ENCODE assay signal across 8 cellular contexts in genomic region chr10:6445671-6446278, GRCh38.
DNase-seq lines count a peak whose midpoint lies in the region; ATAC-seq and TF ChIP-seq lines count a peak whose summit lies in the region.

No MANE protein-coding gene starts in this region.

- no peaks in the 10 kb centered on the region for H3K9me2 ChIP-seq in HCT116 (ENCODE audit: insufficient read depth)

- H3K9ac ChIP-seq in HCT116 (ENCODE audit: low read length), result no peak overlapping the region

- DNase-seq in Ammon's horn (ENCODE audit: low spot score) (peak; percentile 83), HCT116 (ENCODE audit: low read depth, low spot score) (peak; percentile 18), T-helper 9 cell (peak; percentile 46), astrocyte of the spinal cord (ENCODE audit: low read depth, low spot score) (peak; percentile 21), immature natural killer cell (peak; percentile 35 to 52 (median 50)), DMS153 (lab: John Stamatoyannopoulos, UW) (no peak)
- peak; percentile 53 for DNase-seq in stimulated activated CD4-positive, alpha-beta T cell treated with anti-CD3 and anti-CD28 coated beads, Interleukin-1b, Interleukin-23, amount 100 ng/mL, for 48 hours

- H3K27ac ChIP-seq in HCT116 (ENCODE audit: low read depth, low read length), result no peak overlapping the region

- H4K20me1 ChIP-seq in HCT116 (ENCODE audit: insufficient read depth), result no peaks in the 10 kb centered on the region

- H3K79me2 ChIP-seq in HCT116 (ENCODE audit: insufficient read depth, low read length), result no peaks in the 10 kb centered on the region

- H3K27me3 Mint-ChIP-seq in immature natural killer cell (ENCODE audit: low read depth in 3 of 3), result peaks cover 0 to 11% (median 5%) of the 10 kb centered on the region in 3 donors

- TF ChIP-seq RAD21 in HCT116 (IDR thresholded peaks at IDR 0.05; ENCODE audit: low read depth), result peak; percentile 56

- in situ Hi-C loops in astrocyte of the spinal cord (cut with HindIII; ENCODE audit: low sequenced_read_pairs), result no loop called here

- no peaks in the 10 kb centered on the region for H3K9me3 ChIP-seq in HCT116 (ENCODE audit: control insufficient read depth in 1 of 2, insufficient read depth in 1 of 2, low read depth in 1 of 2, low read length in 2 of 2)

- peak overlapping the region; percentile 30 to 85 (median 78) for H3K27ac Mint-ChIP-seq in immature natural killer cell

- no peaks in the 10 kb centered on the region for H3K36me3 ChIP-seq in HCT116 (ENCODE audit: control insufficient read depth in 1 of 2, insufficient read depth in 2 of 2, low read length in 2 of 2)

- no peak overlapping the region for H2AFZ ChIP-seq in HCT116 (ENCODE audit: low read depth, low read length, poor library complexity, severe bottlenecking)

- intact Hi-C loops in HCT116 (cut with micrococcal nuclease), result loop anchor here (1.0 to 5.0 kb wide), 2 partner anchors 203 to 222 kb away; no protein-coding TSS in a partner anchor

- peaks cover 4% of the 10 kb centered on the region; the same call in 1 of the 2 replicates for H3K27me3 ChIP-seq in HCT116 (ENCODE audit: insufficient read depth, low read length)

- H3K36me3 Mint-ChIP-seq in immature natural killer cell, result peaks cover 14 to 19% (median 18%) of the 10 kb centered on the region in 3 donors

- no peaks in the 10 kb centered on the region for H3K9me3 Mint-ChIP-seq in immature natural killer cell

- H3K4me3 Mint-ChIP-seq in immature natural killer cell, result peak overlapping the region; percentile 16 to 72 (median 29)

- ATAC-seq in HCT116 (peak; percentile 78), GM18861 (IDR thresholded peaks at IDR 0.05; ENCODE audit: unreplicated experiment) (no peak)

- CTCF ChIA-PET in HCT116 (lab: Charles Lee), result interaction anchor here (0.9 kb wide), 1 partner anchor 222 kb away, joined by 7 read pairs; no protein-coding TSS in a partner anchor

- no peaks in the 10 kb centered on the region for H3K4me1 ChIP-seq in HCT116 (ENCODE audit: control insufficient read depth in 1 of 2, insufficient read depth in 2 of 2, low read length in 2 of 2)

- peaks cover 25 to 26% of the 10 kb centered on the region in 2 donors for H3K4me1 Mint-ChIP-seq in immature natural killer cell

- TF ChIP-seq POLR2A in HCT116 (IDR thresholded peaks at IDR 0.05; ENCODE audit: borderline replicate concordance, extremely low read depth, insufficient read depth, insufficient read length), result no peak

- BruUV-seq in HCT116 (replicated peaks; lab: Mats Ljungman, UMichigan), result no TSS peak

- RAD21 ChIA-PET in HCT116 (lab: Charles Lee; ENCODE audit: low non-redundant PET in 1 of 2, low total read pairs in 2 of 2, uncharacterized antibody in 2 of 2, unreplicated experiment in 2 of 2), result no interaction called here

- TF ChIP-seq CTCF in HCT116 (IDR thresholded peaks at IDR 0.05 in 2 of 3, conservative IDR thresholded peaks at IDR 0.05 in 1 of 3; ENCODE audit: borderline replicate concordance in 1 of 3, insufficient read depth in 1 of 3, low read depth in 2 of 3, low read length in 2 of 3) (peak; percentile 57 to 74 (median 72)), astrocyte of the spinal cord (IDR thresholded peaks at IDR 0.05; ENCODE audit: low read depth, low read length) (peak; percentile 67)

- 0 out of 2 replicates have a peak overlapping the region, but pooled peaks have one; percentile 28 for H3K4me2 ChIP-seq in HCT116 (ENCODE audit: low read length)

- POLR2A ChIA-PET in HCT116 (lab: Charles Lee), result no interaction called here

- H3K4me3 ChIP-seq in HCT116 (replicated peaks in 1 of 2; ENCODE audit: low read depth in 1 of 2, low read length in 2 of 2) (no peak overlapping the region), astrocyte of the spinal cord (ENCODE audit: low read depth, low read length) (no peak overlapping the region)

TF ChIP-seq in HCT116, 20 proteins besides CTCF, POLR2A, EP300 and RAD21:
- no peak for TF ChIP-seq ZFX (IDR thresholded peaks at IDR 0.05)
- no peak for TF ChIP-seq EZH2 (IDR thresholded peaks at IDR 0.05)
- no peak for TF ChIP-seq FOSL1 (IDR thresholded peaks at IDR 0.05; ENCODE audit: low read depth)
- TF ChIP-seq ZNF274 (IDR thresholded peaks at IDR 0.05; ENCODE audit: low read depth, low read length), result no peak
- no peak for TF ChIP-seq CBX3 (IDR thresholded peaks at IDR 0.05; ENCODE audit: low read depth)
- TF ChIP-seq, protein P1, sequence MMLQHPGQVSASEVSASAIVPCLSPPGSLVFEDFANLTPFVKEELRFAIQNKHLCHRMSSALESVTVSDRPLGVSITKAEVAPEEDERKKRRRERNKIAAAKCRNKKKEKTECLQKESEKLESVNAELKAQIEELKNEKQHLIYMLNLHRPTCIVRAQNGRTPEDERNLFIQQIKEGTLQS (IDR thresholded peaks at IDR 0.05), result no peak
- TF ChIP-seq MAX (IDR thresholded peaks at IDR 0.05), result no peak
- TF ChIP-seq ELF1 (IDR thresholded peaks at IDR 0.05; ENCODE audit: borderline replicate concordance, low read depth), result no peak
- TF ChIP-seq SRF (IDR thresholded peaks at IDR 0.05; ENCODE audit: low read depth), result no peak
- no peak for TF ChIP-seq JUND (IDR thresholded peaks at IDR 0.05)
- no peak for TF ChIP-seq EZH2phosphoT487 (IDR thresholded peaks at IDR 0.05; ENCODE audit: borderline replicate concordance)
- no peak for TF ChIP-seq YY1 (IDR thresholded peaks at IDR 0.05; ENCODE audit: extremely low read depth, insufficient replicate concordance, low read depth, low read length)
- no peak for TF ChIP-seq POLR2AphosphoS5 (IDR thresholded peaks at IDR 0.05; ENCODE audit: low read depth, low read length)
- TF ChIP-seq EGR1 (IDR thresholded peaks at IDR 0.05; ENCODE audit: low read depth), result no peak
- no peak for TF ChIP-seq CEBPB (IDR thresholded peaks at IDR 0.05; ENCODE audit: low read depth)
- TF ChIP-seq REST (IDR thresholded peaks at IDR 0.05; ENCODE audit: low read depth), result no peak
- TF ChIP-seq, protein P2, sequence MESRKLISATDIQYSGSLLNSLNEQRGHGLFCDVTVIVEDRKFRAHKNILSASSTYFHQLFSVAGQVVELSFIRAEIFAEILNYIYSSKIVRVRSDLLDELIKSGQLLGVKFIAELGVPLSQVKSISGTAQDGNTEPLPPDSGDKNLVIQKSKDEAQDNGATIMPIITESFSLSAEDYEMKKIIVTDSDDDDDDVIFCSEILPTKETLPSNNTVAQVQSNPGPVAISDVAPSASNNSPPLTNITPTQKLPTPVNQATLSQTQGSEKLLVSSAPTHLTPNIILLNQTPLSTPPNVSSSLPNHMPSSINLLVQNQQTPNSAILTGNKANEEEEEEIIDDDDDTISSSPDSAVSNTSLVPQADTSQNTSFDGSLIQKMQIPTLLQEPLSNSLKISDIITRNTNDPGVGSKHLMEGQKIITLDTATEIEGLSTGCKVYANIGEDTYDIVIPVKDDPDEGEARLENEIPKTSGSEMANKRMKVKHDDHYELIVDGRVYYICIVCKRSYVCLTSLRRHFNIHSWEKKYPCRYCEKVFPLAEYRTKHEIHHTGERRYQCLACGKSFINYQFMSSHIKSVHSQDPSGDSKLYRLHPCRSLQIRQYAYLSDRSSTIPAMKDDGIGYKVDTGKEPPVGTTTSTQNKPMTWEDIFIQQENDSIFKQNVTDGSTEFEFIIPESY (IDR thresholded peaks at IDR 0.05; ENCODE audit: extremely low read depth, insufficient replicate concordance, low read length), result no peak
- no peak for TF ChIP-seq TCF7L2 (IDR thresholded peaks at IDR 0.05; ENCODE audit: borderline replicate concordance, extremely low read depth, insufficient read depth, insufficient read length)
- TF ChIP-seq SIN3A (IDR thresholded peaks at IDR 0.05; ENCODE audit: low read depth), result no peak
- TF ChIP-seq SP1 (IDR thresholded peaks at IDR 0.05; ENCODE audit: low read depth), result no peak
